ENCODE assay signal across 10 cellular contexts in genomic region chr7:150451833-150452431, GRCh38. TPM values are rescaled to one million over a fixed set of nuclear protein-coding genes. Genes with fewer than 3 reads are reported as not detected.
DNase-seq lines count a peak whose midpoint lies in the region; ATAC-seq and TF ChIP-seq lines count a peak whose summit lies in the region.
"Had no signal": no experiment of that assay in that cellular context is flagged by ENCODE, and none has a peak within 500 bp of the region (broad histone marks: within the 10 kb centered on the region; RNA-seq: fewer than 3 reads in every experiment).

No MANE protein-coding gene starts in this region.

- no peak overlapping the region for H3K4me3 Mint-ChIP-seq in endodermal cell

- ATAC-seq in gastrocnemius medialis (no peak), GM19328 (IDR thresholded peaks at IDR 0.05; ENCODE audit: unreplicated experiment) (no peak), foreskin keratinocyte (no peak)

- peak; percentile 29 for DNase-seq in GDM1 (lab: John Stamatoyannopoulos, UW)
- DNase-seq in activated CD4-positive, alpha-beta T cell treated with anti-CD3 and anti-CD28 coated beads for 48 hours = peak; percentile 47
- peak; percentile 20 for DNase-seq in endodermal cell
- DNase-seq in gastrocnemius medialis = no peak
- DNase-seq in foreskin keratinocyte = no peak
- DNase-seq in KBM-7 = no peak
- no peak for DNase-seq in AG08396 (ENCODE audit: low spot score)
- DNase-seq: mesendoderm had no signal

- H3K27ac ChIP-seq in endodermal cell (ENCODE audit: low read depth, low read length) = no peak overlapping the region
- peak overlapping the region; percentile 54 to 78 (median 74) for H3K27ac ChIP-seq in gastrocnemius medialis
- H3K27ac ChIP-seq in foreskin keratinocyte = no peak overlapping the region

- TF ChIP-seq CTCF in endodermal cell (conservative IDR thresholded peaks at IDR 0.05) (no peak), gastrocnemius medialis (IDR thresholded peaks at IDR 0.05 in 4 of 5, conservative IDR thresholded peaks at IDR 0.05 in 1 of 5) (no peak), foreskin keratinocyte (conservative IDR thresholded peaks at IDR 0.05) (no peak)

- H3K36me3 ChIP-seq in endodermal cell (ENCODE audit: control insufficient read depth, insufficient read depth, low read length) (no peaks in the 10 kb centered on the region), gastrocnemius medialis (no peaks in the 10 kb centered on the region)

- in situ Hi-C loops in gastrocnemius medialis (cut with MboI; ENCODE audit: low sequenced_read_pairs in 4 of 4) = no loop called here
- in situ Hi-C loops in KBM-7 (cut with MboI; ENCODE audit: low pct_unique_long_range_greater_than_20kb, low sequenced_read_pairs) = no loop called here

- H3K9me3 ChIP-seq in endodermal cell (ENCODE audit: control insufficient read depth, low read length) (peaks cover 13% of the 10 kb centered on the region), gastrocnemius medialis (no peaks in the 10 kb centered on the region)

- intact Hi-C loops in gastrocnemius medialis (cut with DNase I; ENCODE audit: low total_unique reads) = no loop called here

- no peak overlapping the region for H3K9ac ChIP-seq in endodermal cell (ENCODE audit: extremely low read depth, low read length, poor library complexity, severe bottlenecking)

- H3K4me3 ChIP-seq in endodermal cell (ENCODE audit: low read length) = no peak overlapping the region
- peak overlapping the region; percentile 44 to 59 (median 51) for H3K4me3 ChIP-seq in gastrocnemius medialis

- TF ChIP-seq POLR2A in gastrocnemius medialis (IDR thresholded peaks at IDR 0.05) = no peak

- H3K4me1 Mint-ChIP-seq in endodermal cell = no peaks in the 10 kb centered on the region

- no peaks in the 10 kb centered on the region for H3K36me3 Mint-ChIP-seq in endodermal cell (ENCODE audit: low read depth)

- WGBS in endodermal cell (ENCODE audit: insufficient coverage in 1 of 2, insufficient read length in 1 of 2), 2 experiments = 79 to 86% methylated on average over 4 to 8 of the region's 8 CpGs

- H3K27me3 ChIP-seq in endodermal cell (ENCODE audit: control insufficient read depth, insufficient read depth, low read length, poor library complexity, severe bottlenecking) = peaks cover 20% of the 10 kb centered on the region
- H3K27me3 ChIP-seq in gastrocnemius medialis = peaks cover 0 to 12% (median 7%) of the 10 kb centered on the region in 3 donors
- H3K27me3 ChIP-seq in foreskin keratinocyte = peaks cover 6% of the 10 kb centered on the region

- H3K27ac Mint-ChIP-seq in endodermal cell = no peak overlapping the region

- H3K27me3 Mint-ChIP-seq in endodermal cell (ENCODE audit: insufficient read depth) = peaks cover 66% of the 10 kb centered on the region

- H3K9me3 Mint-ChIP-seq in endodermal cell = peaks cover 13% of the 10 kb centered on the region

- H3K4me1 ChIP-seq in endodermal cell (ENCODE audit: control insufficient read depth, insufficient read depth, low read length) = no peaks in the 10 kb centered on the region
- H3K4me1 ChIP-seq in gastrocnemius medialis = no peaks in the 10 kb centered on the region
- H3K4me1 ChIP-seq in foreskin keratinocyte = peaks cover 5% of the 10 kb centered on the region

RNA-seq across cellular contexts. Expression of gene GIMAP8, which starts 1.5 kb away (rescaled TPM):
- total RNA-seq in endodermal cell = not detected
- not detected for polyA plus RNA-seq in endodermal cell (2013, experiment 1 of 2)
- not detected for polyA plus RNA-seq in endodermal cell (2013, experiment 2 of 2)
- 10 to 100 TPM in 1 of 4 donors, 1 to 10 TPM in 3; 5.4 to 10.4 (median 7.1) TPM for total RNA-seq in gastrocnemius medialis
- total RNA-seq in foreskin keratinocyte = 0.07 TPM in 1 of 2 replicates, not detected in the other
- polyA plus RNA-seq in foreskin keratinocyte = 0.01 and 0.02 TPM in 2 replicates
- total RNA-seq: SK-MEL-5 had no signal

Comparison
In these comparisons a context has a peak if more than half of its experiments do, and no peak if none do; other contexts are left out.
1. DNase-seq: peak in GDM1 (single experiment), activated CD4-positive, alpha-beta T cell treated with anti-CD3 and anti-CD28 coated beads for 48 hours (single experiment) and endodermal cell (single experiment); none in gastrocnemius medialis (0 of 2), foreskin keratinocyte (0 of 2), KBM-7 (single experiment) and AG08396 (single experiment).
2. H3K27ac ChIP-seq: peak in gastrocnemius medialis (4 of 4); none in endodermal cell (single experiment) and foreskin keratinocyte (single experiment).